Comparison of ENCODE assay signal across 1 cellular context in genomic region chr12:16893426-16893825, GRCh38.
TF ChIP-seq lines count a peak whose summit lies in the region.

No MANE protein-coding gene starts in this region.

TF ChIP-seq in GM12878, 131 proteins besides CTCF, POLR2A, EP300 and RAD21 (continued from another document):
- TF ChIP-seq ZNF687 (IDR thresholded peaks at IDR 0.05) (no peak), NFYA (IDR thresholded peaks at IDR 0.05; ENCODE audit: borderline replicate concordance, low read depth, low read length) (no peak)
